Comparison of ENCODE assay signal across 21 cellular contexts in the genomic region with DNA sequence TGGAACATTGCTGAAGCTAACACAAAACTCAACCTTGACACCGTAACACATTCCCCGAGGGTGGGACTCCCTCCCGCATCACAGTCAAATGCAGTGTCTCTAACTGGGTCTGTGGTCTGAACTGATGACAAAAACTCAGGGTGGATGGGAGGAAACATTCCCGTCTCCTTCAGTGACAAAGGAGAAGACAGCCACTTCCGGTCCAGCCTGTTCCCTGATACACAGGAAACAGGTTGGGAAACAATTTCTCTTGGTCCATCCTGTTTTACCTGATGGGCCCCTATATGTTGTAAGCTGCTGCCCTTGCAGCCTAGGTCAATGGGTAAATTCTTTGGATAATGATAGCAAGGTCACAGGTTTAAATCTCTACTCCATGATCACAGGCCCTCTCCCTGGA. TPM values are rescaled to one million over a fixed set of nuclear protein-coding genes. Genes with fewer than 3 reads are reported as not detected.
DNase-seq lines count a peak whose midpoint lies in the region; ATAC-seq, FAIRE-seq and TF ChIP-seq lines count a peak whose summit lies in the region.
"Had no signal": no experiment of that assay in that cellular context is flagged by ENCODE, and none has a peak within 500 bp of the region (broad histone marks: within the 10 kb centered on the region; RNA-seq: fewer than 3 reads in every experiment).

No MANE protein-coding gene starts in this region.

- H3K9me3 Mint-ChIP-seq in Caco-2 (ENCODE audit: unreplicated experiment) (no peaks in the 10 kb centered on the region), endodermal cell (no peaks in the 10 kb centered on the region)
- H3K9me3 Mint-ChIP-seq: CD8-positive, alpha-beta memory T cell had no signal

- H3K27ac ChIP-seq in PC-9 (peak overlapping the region; percentile 93), HepG2 (ENCODE audit: extremely low read length, insufficient read depth, low read length) (no peak overlapping the region), endodermal cell (ENCODE audit: low read depth, low read length) (no peak overlapping the region)
- H3K27ac ChIP-seq: BLaER1 treated with 17β-estradiol and CSF1 and Interleukin-3, amounts not matched to agents 10 nM and 100 nM had no signal

- H3K4me1 Mint-ChIP-seq in Caco-2 (ENCODE audit: low read depth, unreplicated experiment) = no peaks in the 10 kb centered on the region
- H3K4me1 Mint-ChIP-seq in endodermal cell = peaks cover 14% of the 10 kb centered on the region
- H3K4me1 Mint-ChIP-seq: CD8-positive, alpha-beta memory T cell had no signal

- TF ChIP-seq CTCF in Caco-2 (IDR thresholded peaks at IDR 0.05; ENCODE audit: insufficient read depth in 1 of 2, low read depth in 1 of 2, low read length in 1 of 2, severe bottlenecking in 1 of 2, unreplicated experiment in 1 of 2) (no peak), PC-9 (conservative IDR thresholded peaks at IDR 0.05) (no peak), epithelial cell of esophagus (IDR thresholded peaks at IDR 0.05; ENCODE audit: insufficient read depth, low read depth, low read length, missing control alignments) (no peak), HepG2 (CRISPR knock-in tag; IDR thresholded peaks at IDR 0.05) (no peak), endodermal cell (conservative IDR thresholded peaks at IDR 0.05) (no peak)

- H3K4me3 ChIP-seq in Caco-2 (ENCODE audit: low read depth, low read length) (no peak overlapping the region), PC-9 (peak overlapping the region; percentile 35; the same call in 1 of the 2 replicates), epithelial cell of esophagus (ENCODE audit: low read length) (no peak overlapping the region), HepG2 (replicated peaks in 1 of 3; ENCODE audit: insufficient read depth in 1 of 3, low read depth in 2 of 3, low read length in 3 of 3) (no peak overlapping the region), endodermal cell (ENCODE audit: low read length) (no peak overlapping the region)
- H3K4me3 ChIP-seq: BLaER1 treated with 17β-estradiol and CSF1 and Interleukin-3, amounts not matched to agents 10 nM and 100 nM had no signal

- BruUV-seq in Caco-2 (replicated peaks; lab: Mats Ljungman, UMichigan) = no TSS peak
- BruUV-seq in PC-9 (replicated peaks; lab: Mats Ljungman, UMichigan) = no TSS peak
- BruUV-seq in HepG2 (replicated peaks; lab: Mats Ljungman, UMichigan) = no TSS peak

- H4K20me1 ChIP-seq in PC-9 (ENCODE audit: insufficient read depth) (no peaks in the 10 kb centered on the region), HepG2 (ENCODE audit: insufficient read depth, low read length) (no peaks in the 10 kb centered on the region)
- H4K20me1 ChIP-seq: BLaER1 treated with 17β-estradiol and CSF1 and Interleukin-3, amounts not matched to agents 10 nM and 100 nM had no signal

- in situ Hi-C loops in HepG2 (cut with HindIII; ENCODE audit: extremely low pct_ligation_motif_present, low pct_unique_long_range_greater_than_20kb) = no loop called here

- H3K27ac Mint-ChIP-seq in Caco-2 (ENCODE audit: unreplicated experiment) (no peak overlapping the region), endodermal cell (no peak overlapping the region)
- H3K27ac Mint-ChIP-seq: CD8-positive, alpha-beta memory T cell had no signal

- H3K4me3 Mint-ChIP-seq in Caco-2 (ENCODE audit: unreplicated experiment) (no peak overlapping the region), endodermal cell (no peak overlapping the region)
- H3K4me3 Mint-ChIP-seq: CD8-positive, alpha-beta memory T cell had no signal

- CTCF ChIA-PET in Caco-2 (lab: Charles Lee) = no interaction called here
- CTCF ChIA-PET in PC-9 (lab: Charles Lee) = interaction anchor here (0.5 kb wide), 1 partner anchor 302 kb away, joined by 3 read pairs; no protein-coding TSS in a partner anchor
- CTCF ChIA-PET in HepG2 (lab: Yijun Ruan, JAX; ENCODE audit: low intra/inter-chr PET ratio, low total read pairs) = no interaction called here

- H3K27me3 ChIP-seq in Caco-2 (replicated peaks; ENCODE audit: control insufficient read depth, insufficient read depth, low read length) (no peaks in the 10 kb centered on the region), PC-9 (ENCODE audit: insufficient read depth, low read depth) (no peaks in the 10 kb centered on the region), HepG2 (ENCODE audit: control insufficient read depth in 1 of 2, insufficient read depth in 2 of 2, low read length in 2 of 2) (peaks cover 0 to 6% of the 10 kb centered on the region in 2 experiments; a peak in 3 of 5 replicates), endodermal cell (ENCODE audit: control insufficient read depth, insufficient read depth, low read length, poor library complexity, severe bottlenecking) (no peaks in the 10 kb centered on the region)
- H3K27me3 ChIP-seq: BLaER1 treated with 17β-estradiol and CSF1 and Interleukin-3, amounts not matched to agents 10 nM and 100 nM had no signal

- H3K4me1 ChIP-seq in Caco-2 (peaks cover 12% of the 10 kb centered on the region; the same call in 1 of the 2 replicates), PC-9 (replicated peaks; ENCODE audit: insufficient read depth) (peaks cover 30% of the 10 kb centered on the region), HepG2 (ENCODE audit: insufficient read depth, low read length) (peaks cover 29% of the 10 kb centered on the region), endodermal cell (ENCODE audit: control insufficient read depth, insufficient read depth, low read length) (no peaks in the 10 kb centered on the region)

- H3F3A ChIP-seq in PC-9 (ENCODE audit: insufficient read depth, low read depth) = peaks cover 24% of the 10 kb centered on the region

- TF ChIP-seq EP300 in HepG2 (IDR thresholded peaks at IDR 0.05; ENCODE audit: low read depth in 2 of 2, low read length in 2 of 2) = no peak
- TF ChIP-seq EP300 in HepG2 (CRISPR knock-in tag; IDR thresholded peaks at IDR 0.05; ENCODE audit: borderline replicate concordance) = no peak

- H3K36me3 ChIP-seq in Caco-2 (ENCODE audit: control insufficient read depth, insufficient read depth, low read length) (no peaks in the 10 kb centered on the region), PC-9 (ENCODE audit: low read depth) (no peaks in the 10 kb centered on the region), HepG2 (replicated peaks in 1 of 2; ENCODE audit: control insufficient read depth in 1 of 2, insufficient read depth in 2 of 2, low read length in 2 of 2) (no peaks in the 10 kb centered on the region), endodermal cell (ENCODE audit: control insufficient read depth, insufficient read depth, low read length) (no peaks in the 10 kb centered on the region)
- H3K36me3 ChIP-seq: BLaER1 treated with 17β-estradiol and CSF1 and Interleukin-3, amounts not matched to agents 10 nM and 100 nM had no signal

- no peak overlapping the region for H3K9ac ChIP-seq in HepG2 (ENCODE audit: insufficient read depth, low read depth, low read length)
- H3K9ac ChIP-seq in endodermal cell (ENCODE audit: extremely low read depth, low read length, poor library complexity, severe bottlenecking) = no peak overlapping the region
- H3K9ac ChIP-seq: BLaER1 treated with 17β-estradiol and CSF1 and Interleukin-3, amounts not matched to agents 10 nM and 100 nM had no signal

- TF ChIP-seq POLR2A in HepG2 (IDR thresholded peaks at IDR 0.05; ENCODE audit: insufficient read depth in 1 of 2, low read depth in 2 of 2, low read length in 2 of 2) = no peak

- intact Hi-C loops in Caco-2 (cut with micrococcal nuclease; ENCODE audit: unreplicated experiment) (loop anchor here (2.0 kb wide), 1 partner anchor 51 kb away; no protein-coding TSS in a partner anchor), PC-9 (cut with micrococcal nuclease; ENCODE audit: unreplicated experiment) (loop anchor here (2.0 kb wide), 1 partner anchor 29 kb away; no protein-coding TSS in a partner anchor), HepG2 (cut with micrococcal nuclease; ENCODE audit: unreplicated experiment) (loop anchor here (1.0 kb wide), 1 partner anchor 45 kb away; a partner anchor contains a TSS)

- DNase-seq in Caco-2 (peak; percentile 60 to 69), PC-9 (peak; percentile 52 to 87), epithelial cell of esophagus (ENCODE audit: low read depth) (peak; percentile 85), HepG2 (ENCODE audit: low spot score) (no peak), endodermal cell (no peak), NCI-H1092 treated with DMSO at 0.1 percent for 48 hours (lab: John Stamatoyannopoulos, UW) (no peak), NCI-H2227 (lab: John Stamatoyannopoulos, UW; ENCODE audit: unreplicated experiment) (no peak), pons (ENCODE audit: low spot score) (no peak)
- DNase-seq: CD8-positive, alpha-beta memory T cell; NCI-H1048; NCI-H146; NCI-H2081; NCI-H510A; NCI-H774; Right ventricle myocardium superior had no signal

- FAIRE-seq in HepG2 (lab: Jason Lieb, UNC) = no peak
- FAIRE-seq: GM12892 had no signal

- no peaks in the 10 kb centered on the region for H3K27me3 Mint-ChIP-seq in Caco-2 (ENCODE audit: insufficient read depth, unreplicated experiment)
- no peaks in the 10 kb centered on the region for H3K27me3 Mint-ChIP-seq in endodermal cell (ENCODE audit: insufficient read depth)

- no peaks in the 10 kb centered on the region for H3K9me2 ChIP-seq in PC-9 (ENCODE audit: insufficient read depth)

- POLR2A ChIA-PET in Caco-2 (lab: Charles Lee) (no interaction called here), PC-9 (lab: Charles Lee; ENCODE audit: unreplicated experiment) (interaction anchor here (0.7 kb wide), 1 partner anchor 37 kb away, joined by 8 read pairs; no protein-coding TSS in a partner anchor), HepG2 (lab: Yijun Ruan, JAX) (no interaction called here)

- no peaks in the 10 kb centered on the region for H3K79me2 ChIP-seq in PC-9 (ENCODE audit: low read depth)
- H3K79me2 ChIP-seq in HepG2 (ENCODE audit: insufficient read depth, low read length) = no peaks in the 10 kb centered on the region

- H3K4me2 ChIP-seq in PC-9 = peak overlapping the region; percentile 77
- peak overlapping the region; percentile 25 for H3K4me2 ChIP-seq in HepG2 (ENCODE audit: low read depth, low read length)

- no peak; the same call in 2 of the 3 replicates for ATAC-seq in HepG2

- TF ChIP-seq RAD21 in HepG2 (CRISPR knock-in tag; IDR thresholded peaks at IDR 0.05) = no peak

- 59% methylated on average over 5 of the region's 5 CpGs for WGBS in HepG2 (ENCODE audit: low lambda C conversion rate)
- 89 to 95% methylated on average over 5 of the region's 5 CpGs for WGBS in endodermal cell (ENCODE audit: insufficient coverage in 1 of 2, insufficient read length in 1 of 2), 2 experiments

- H2AFZ ChIP-seq in PC-9 = peak overlapping the region; percentile 70
- H2AFZ ChIP-seq in HepG2 (ENCODE audit: low read length) = no peak overlapping the region

- H3K9me3 ChIP-seq in Caco-2 (no peaks in the 10 kb centered on the region), PC-9 (ENCODE audit: insufficient read depth, low read depth) (no peaks in the 10 kb centered on the region), HepG2 (ENCODE audit: low read length) (no peaks in the 10 kb centered on the region), endodermal cell (ENCODE audit: control insufficient read depth, low read length) (no peaks in the 10 kb centered on the region)

- H3K36me3 Mint-ChIP-seq in Caco-2 (ENCODE audit: insufficient read depth, unreplicated experiment) (peaks cover 5% of the 10 kb centered on the region), endodermal cell (ENCODE audit: low read depth) (no peaks in the 10 kb centered on the region)
- H3K36me3 Mint-ChIP-seq: CD8-positive, alpha-beta memory T cell had no signal

RNA-seq across cellular contexts. Expression of a gene that starts 20.4 kb away (rescaled TPM):
- total RNA-seq in Caco-2 (2022) = not detected in 2 replicates
- total RNA-seq in PC-9 (2021) = not detected in 2 replicates
- total RNA-seq in HepG2 (2016; rRNA removed; fragmentation: Illumina TruSeq; extraction: Trizol) = not detected in 2 replicates
- not detected in 2 replicates for total RNA-seq in HepG2 (2016; cell fraction: cytosol; rRNA removed; fragmentation: Illumina TruSeq; extraction: Trizol; ENCODE audit: low read depth)
- not detected in 2 replicates for total RNA-seq in HepG2 (2016; cell fraction: insoluble cytoplasmic fraction; rRNA removed; fragmentation: Illumina TruSeq; extraction: Trizol)
- total RNA-seq in HepG2 (2016; cell fraction: membrane; rRNA removed; fragmentation: Illumina TruSeq; extraction: Trizol) = not detected in 2 replicates
- total RNA-seq in HepG2 (2016; cell fraction: nucleus; rRNA removed; fragmentation: Illumina TruSeq; extraction: Trizol) = not detected in 2 replicates
- 0.04 and 0.08 TPM in 2 replicates for polyA plus RNA-seq in HepG2 (2011; rRNA removed)
- polyA plus RNA-seq in HepG2 (2011; cell fraction: cytosol; rRNA removed) = 0.04 and 0.05 TPM in 2 replicates
- polyA plus RNA-seq in HepG2 (2011; cell fraction: nucleus; rRNA removed) = 0.13 TPM in 1 of 2 replicates, not detected in the other
- polyA plus RNA-seq in HepG2 (2012) = 0.24 and 0.27 TPM in 2 replicates
- not detected in 2 replicates for polyA plus RNA-seq in HepG2 (2016; cell fraction: cytosol; fragmentation: Illumina TruSeq; extraction: Trizol; ENCODE audit: low read depth)
- not detected in 2 replicates for polyA plus RNA-seq in HepG2 (2016; cell fraction: insoluble cytoplasmic fraction; fragmentation: Illumina TruSeq; extraction: Trizol; ENCODE audit: low read depth)
- not detected in 2 replicates for polyA plus RNA-seq in HepG2 (2016; cell fraction: membrane; fragmentation: Illumina TruSeq; extraction: Trizol; ENCODE audit: low read depth)
- not detected in 2 replicates for polyA plus RNA-seq in HepG2 (2016; cell fraction: nucleus; fragmentation: Illumina TruSeq; extraction: Trizol; ENCODE audit: insufficient read depth, low read depth)
- polyA minus RNA-seq in HepG2 (2011; rRNA and poly(A)+ RNA removed; ENCODE audit: low replicate concordance) = not detected in 2 replicates
- not detected in 2 replicates for polyA minus RNA-seq in HepG2 (2011; cell fraction: cytosol; rRNA and poly(A)+ RNA removed)
- not detected in 2 replicates for polyA minus RNA-seq in HepG2 (2011; cell fraction: nucleus; rRNA and poly(A)+ RNA removed)
- 1 to 10 TPM; 1.8 to 3.2 TPM for total RNA-seq in endodermal cell
- 2.7 TPM for polyA plus RNA-seq in endodermal cell (2013, experiment 1 of 2)
- polyA plus RNA-seq in endodermal cell (2013, experiment 2 of 2) = 1.4 TPM
- total RNA-seq: A172; CD8-positive, alpha-beta memory T cell; Daoy; H4; HT-29; Right ventricle myocardium superior had no signal
- polyA plus RNA-seq: CD8-positive, alpha-beta memory T cell had no signal

RNA-seq across cellular contexts. Expression of a gene that starts 41.0 kb away (rescaled TPM):
- not detected in 2 replicates for total RNA-seq in Caco-2 (2022)
- not detected in 2 replicates for total RNA-seq in PC-9 (2021)
- total RNA-seq in HepG2 (2016; rRNA removed; fragmentation: Illumina TruSeq; extraction: Trizol) = not detected in 2 replicates
- not detected in 2 replicates for total RNA-seq in HepG2 (2016; cell fraction: cytosol; rRNA removed; fragmentation: Illumina TruSeq; extraction: Trizol; ENCODE audit: low read depth)
- total RNA-seq in HepG2 (2016; cell fraction: insoluble cytoplasmic fraction; rRNA removed; fragmentation: Illumina TruSeq; extraction: Trizol) = not detected in 2 replicates
- not detected in 2 replicates for total RNA-seq in HepG2 (2016; cell fraction: membrane; rRNA removed; fragmentation: Illumina TruSeq; extraction: Trizol)
- total RNA-seq in HepG2 (2016; cell fraction: nucleus; rRNA removed; fragmentation: Illumina TruSeq; extraction: Trizol) = not detected in 2 replicates
- not detected in 2 replicates for polyA plus RNA-seq in HepG2 (2011; rRNA removed)
- polyA plus RNA-seq in HepG2 (2011; cell fraction: cytosol; rRNA removed) = not detected in 2 replicates
- not detected in 2 replicates for polyA plus RNA-seq in HepG2 (2011; cell fraction: nucleus; rRNA removed)
- polyA plus RNA-seq in HepG2 (2012) = not detected in 2 replicates
- not detected in 2 replicates for polyA plus RNA-seq in HepG2 (2016; cell fraction: cytosol; fragmentation: Illumina TruSeq; extraction: Trizol; ENCODE audit: low read depth)
- polyA plus RNA-seq in HepG2 (2016; cell fraction: insoluble cytoplasmic fraction; fragmentation: Illumina TruSeq; extraction: Trizol; ENCODE audit: low read depth) = not detected in 2 replicates
- not detected in 2 replicates for polyA plus RNA-seq in HepG2 (2016; cell fraction: membrane; fragmentation: Illumina TruSeq; extraction: Trizol; ENCODE audit: low read depth)
- polyA plus RNA-seq in HepG2 (2016; cell fraction: nucleus; fragmentation: Illumina TruSeq; extraction: Trizol; ENCODE audit: insufficient read depth, low read depth) = not detected in 2 replicates
- polyA minus RNA-seq in HepG2 (2011; rRNA and poly(A)+ RNA removed; ENCODE audit: low replicate concordance) = 0.14 TPM in 1 of 2 replicates, not detected in the other
- polyA minus RNA-seq in HepG2 (2011; cell fraction: cytosol; rRNA and poly(A)+ RNA removed) = not detected in 2 replicates
- polyA minus RNA-seq in HepG2 (2011; cell fraction: nucleus; rRNA and poly(A)+ RNA removed) = not detected in 2 replicates
- total RNA-seq in endodermal cell = not detected
- not detected for polyA plus RNA-seq in endodermal cell (2013, experiment 1 of 2)
- not detected for polyA plus RNA-seq in endodermal cell (2013, experiment 2 of 2)
- total RNA-seq: CD8-positive, alpha-beta memory T cell; Daoy; HT-29 had no signal
- polyA plus RNA-seq: CD8-positive, alpha-beta memory T cell had no signal

RNA-seq across cellular contexts. Expression of a gene that starts 45.3 kb away (rescaled TPM):
- 19.6 and 21.5 TPM in 2 replicates for total RNA-seq in Caco-2 (2022)
- 60.4 and 77.0 TPM in 2 replicates for total RNA-seq in PC-9 (2021)
- total RNA-seq in HepG2 (2016; rRNA removed; fragmentation: Illumina TruSeq; extraction: Trizol) = 7.2 and 10.2 TPM in 2 replicates
- total RNA-seq in HepG2 (2016; cell fraction: cytosol; rRNA removed; fragmentation: Illumina TruSeq; extraction: Trizol; ENCODE audit: low read depth) = 12.9 and 15.4 TPM in 2 replicates
- 7.8 and 10.2 TPM in 2 replicates for total RNA-seq in HepG2 (2016; cell fraction: insoluble cytoplasmic fraction; rRNA removed; fragmentation: Illumina TruSeq; extraction: Trizol)
- total RNA-seq in HepG2 (2016; cell fraction: membrane; rRNA removed; fragmentation: Illumina TruSeq; extraction: Trizol) = 19.2 and 21.3 TPM in 2 replicates
- total RNA-seq in HepG2 (2016; cell fraction: nucleus; rRNA removed; fragmentation: Illumina TruSeq; extraction: Trizol) = 6.7 and 7.1 TPM in 2 replicates
- polyA plus RNA-seq in HepG2 (2011; rRNA removed) = 12.2 and 16.2 TPM in 2 replicates
- 7.0 and 11.5 TPM in 2 replicates for polyA plus RNA-seq in HepG2 (2011; cell fraction: cytosol; rRNA removed)
- 3.8 and 4.6 TPM in 2 replicates for polyA plus RNA-seq in HepG2 (2011; cell fraction: nucleus; rRNA removed)
- 19.8 and 24.4 TPM in 2 replicates for polyA plus RNA-seq in HepG2 (2012)
- polyA plus RNA-seq in HepG2 (2016; cell fraction: cytosol; fragmentation: Illumina TruSeq; extraction: Trizol; ENCODE audit: low read depth) = 57.9 and 83.3 TPM in 2 replicates
- 38.6 and 40.4 TPM in 2 replicates for polyA plus RNA-seq in HepG2 (2016; cell fraction: insoluble cytoplasmic fraction; fragmentation: Illumina TruSeq; extraction: Trizol; ENCODE audit: low read depth)
- 59.2 and 70.9 TPM in 2 replicates for polyA plus RNA-seq in HepG2 (2016; cell fraction: membrane; fragmentation: Illumina TruSeq; extraction: Trizol; ENCODE audit: low read depth)
- 21.0 and 21.1 TPM in 2 replicates for polyA plus RNA-seq in HepG2 (2016; cell fraction: nucleus; fragmentation: Illumina TruSeq; extraction: Trizol; ENCODE audit: insufficient read depth, low read depth)
- 6.0 and 10.3 TPM in 2 replicates for polyA minus RNA-seq in HepG2 (2011; rRNA and poly(A)+ RNA removed; ENCODE audit: low replicate concordance)
- polyA minus RNA-seq in HepG2 (2011; cell fraction: cytosol; rRNA and poly(A)+ RNA removed) = 9.6 and 10.9 TPM in 2 replicates
- polyA minus RNA-seq in HepG2 (2011; cell fraction: nucleus; rRNA and poly(A)+ RNA removed) = 13.0 and 15.4 TPM in 2 replicates
- total RNA-seq in endodermal cell = 10 to 100 TPM; 33.1 to 38.2 TPM
- 64.2 TPM for polyA plus RNA-seq in endodermal cell (2013, experiment 1 of 2)
- 63.6 TPM for polyA plus RNA-seq in endodermal cell (2013, experiment 2 of 2)

Comparison
In these comparisons a context has a peak if more than half of its experiments do, and no peak if none do; other contexts are left out.
1. DNase-seq: peak in Caco-2 (2 of 2), PC-9 (2 of 2) and epithelial cell of esophagus (single experiment); none in HepG2 (single experiment), endodermal cell (single experiment), NCI-H1092 treated with DMSO at 0.1 percent for 48 hours (single experiment), NCI-H2227 (single experiment) and pons (single experiment).